In genomic region chr1:235724716-235725115, GRCh38 we compare ENCODE assay signal across 24 cellular contexts.
"Had no signal": no experiment of that assay in that cellular context is flagged by ENCODE, and none has a peak within 500 bp of the region (broad histone marks: within the 10 kb centered on the region; RNA-seq: fewer than 3 reads in every experiment).

No MANE protein-coding gene starts in this region.

- H3K27ac ChIP-seq: colonic mucosa, gastroesophageal sphincter, psoas muscle, right lobe of liver, spleen, testis, tibial nerve had no signal

- H3K4me3 ChIP-seq: colonic mucosa, esophagus squamous epithelium, gastroesophageal sphincter, lung, psoas muscle, right lobe of liver, spleen, testis, tibial nerve had no signal

- DNase-seq: cerebellar nuclear complex; colonic mucosa; effector CD8-positive, alpha-beta T cell; esophagus squamous epithelium; foreskin fibroblast; glutamatergic neuron; kidney; left cardiac atrium; left ventricle myocardium superior; mesenchymal stem cell; naive B cell; nephron progenitor cell; psoas muscle; right lobe of liver; spleen; stimulated activated CD4-positive, alpha-beta T cell treated with anti-CD3 and anti-CD28 coated beads, Interleukin-15, amount 100 ng/mL, for 24 hours; stimulated activated CD4-positive, alpha-beta T cell treated with anti-CD3 and anti-CD28 coated beads, Interleukin-1b, Interleukin-23, amount 100 ng/mL, for 48 hours; stimulated activated CD4-positive, alpha-beta T cell treated with anti-CD3 and anti-CD28 coated beads, Interleukin-4, amount 100 ng/mL, for 4 hours; stimulated activated naive B cell treated with anti-CD40 and anti-IgM and Interleukin-4, amounts not matched to agents 10 μg/mL and 1 μg/mL and 100 μg/mL, for 72 hours; stimulated activated naive CD8-positive, alpha-beta T cell treated with anti-CD3 and anti-CD28 coated beads, Interleukin-15, amount 100 ng/mL, for 72 hours; testis had no signal

- H3K36me3 ChIP-seq: colonic mucosa had no signal

- ATAC-seq: gastroesophageal sphincter; left cardiac atrium; left ventricle myocardium superior; psoas muscle; right lobe of liver; stimulated activated naive B cell treated with anti-CD40 and anti-IgM and Interleukin-4, amounts not matched to agents 10 μg/mL and 1 μg/mL and 100 μg/mL, for 72 hours; stimulated activated naive CD8-positive, alpha-beta T cell treated with anti-CD3 and anti-CD28 coated beads, Interleukin-15, amount 100 ng/mL, for 72 hours had no signal

- H3K27me3 Mint-ChIP-seq: naive B cell; stimulated activated naive B cell treated with anti-CD40 and anti-IgM and Interleukin-4, amounts not matched to agents 10 μg/mL and 1 μg/mL and 100 μg/mL, for 72 hours; stimulated activated naive CD8-positive, alpha-beta T cell treated with anti-CD3 and anti-CD28 coated beads, Interleukin-15, amount 100 ng/mL, for 72 hours had no signal

- H3K4me1 ChIP-seq: colonic mucosa, gastroesophageal sphincter, psoas muscle, right lobe of liver, spleen, testis, tibial nerve had no signal

- H3K27me3 ChIP-seq: colonic mucosa, esophagus squamous epithelium, gastroesophageal sphincter, right lobe of liver, spleen, testis, tibial nerve had no signal

- H3K4me1 Mint-ChIP-seq: naive B cell; nephron progenitor cell; stimulated activated naive B cell treated with anti-CD40 and anti-IgM and Interleukin-4, amounts not matched to agents 10 μg/mL and 1 μg/mL and 100 μg/mL, for 72 hours; stimulated activated naive CD8-positive, alpha-beta T cell treated with anti-CD3 and anti-CD28 coated beads, Interleukin-15, amount 100 ng/mL, for 72 hours had no signal

- H3K27ac Mint-ChIP-seq: nephron progenitor cell; stimulated activated naive B cell treated with anti-CD40 and anti-IgM and Interleukin-4, amounts not matched to agents 10 μg/mL and 1 μg/mL and 100 μg/mL, for 72 hours had no signal

- FAIRE-seq: kidney had no signal

- H3K9me3 ChIP-seq: colonic mucosa, esophagus squamous epithelium, gastroesophageal sphincter, psoas muscle, right lobe of liver, spleen, testis, tibial nerve had no signal

- H3K4me3 Mint-ChIP-seq: naive B cell; nephron progenitor cell; stimulated activated naive B cell treated with anti-CD40 and anti-IgM and Interleukin-4, amounts not matched to agents 10 μg/mL and 1 μg/mL and 100 μg/mL, for 72 hours; stimulated activated naive CD8-positive, alpha-beta T cell treated with anti-CD3 and anti-CD28 coated beads, Interleukin-15, amount 100 ng/mL, for 72 hours had no signal

- H3K9me3 Mint-ChIP-seq: naive B cell; nephron progenitor cell; stimulated activated naive B cell treated with anti-CD40 and anti-IgM and Interleukin-4, amounts not matched to agents 10 μg/mL and 1 μg/mL and 100 μg/mL, for 72 hours; stimulated activated naive CD8-positive, alpha-beta T cell treated with anti-CD3 and anti-CD28 coated beads, Interleukin-15, amount 100 ng/mL, for 72 hours had no signal
